ENCODE assay signal across 22 cellular contexts in the genomic region with DNA sequence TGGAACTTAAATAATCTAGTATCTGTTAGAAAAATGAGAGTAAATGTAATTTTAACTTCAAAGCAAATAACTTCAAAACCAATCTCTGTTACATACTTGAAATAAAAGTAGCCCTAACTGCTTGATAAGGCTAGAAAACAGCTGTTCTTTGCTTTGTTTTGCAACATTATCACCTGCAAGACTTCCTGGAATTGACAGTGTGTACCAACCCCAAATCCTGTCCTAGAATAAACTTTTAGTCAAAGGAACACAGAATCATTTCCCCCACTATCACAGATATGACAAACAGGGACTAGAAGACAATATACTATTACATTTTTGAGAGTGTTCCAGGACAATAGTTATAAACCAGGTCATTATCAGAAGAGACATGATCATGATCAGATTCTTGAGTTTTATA.
DNase-seq lines count a peak whose midpoint lies in the region; ATAC-seq and TF ChIP-seq lines count a peak whose summit lies in the region.
"Had no signal": no experiment of that assay in that cellular context is flagged by ENCODE, and none has a peak within 500 bp of the region (broad histone marks: within the 10 kb centered on the region; RNA-seq: fewer than 3 reads in every experiment).

No MANE protein-coding gene starts in this region.

- H3K27me3 ChIP-seq in right cardiac atrium (ENCODE audit: control insufficient read depth, insufficient read depth) (no peaks in the 10 kb centered on the region), gastrocnemius medialis (no peaks in the 10 kb centered on the region)
- H3K27me3 ChIP-seq: breast epithelium, tibial artery had no signal

- no peak for ATAC-seq in activated naive CD8-positive, alpha-beta T cell treated with anti-CD3 and anti-CD28 coated beads, Interleukin-2, amount 50 U/mL, for 24 hours
- ATAC-seq in right cardiac atrium (peak in 1 of 2 donors; percentile 74), gastrocnemius medialis (peak; percentile 66 to 74)

- peak overlapping the region; percentile 65 for H3K27ac Mint-ChIP-seq in activated naive CD8-positive, alpha-beta T cell
- H3K27ac Mint-ChIP-seq in activated naive CD8-positive, alpha-beta T cell treated with anti-CD3 and anti-CD28 coated beads, Interleukin-2, amount 50 U/mL, for 24 hours, result no peak overlapping the region
- H3K27ac Mint-ChIP-seq: activated CD4-positive, alpha-beta T cell treated with anti-CD3 and anti-CD28 coated beads, Interleukin-2, amount 10 ng/mL, durations not matched to agents 24 days and 14 days; activated naive CD8-positive, alpha-beta T cell treated with anti-CD3 and anti-CD28 coated beads, Interleukin-2, amount 10 ng/mL, durations not matched to agents 7 days and 5 days had no signal

- peak overlapping the region; percentile 48 for H3K27ac ChIP-seq in right cardiac atrium (ENCODE audit: low read length)
- peak overlapping the region in 3 of 4 donors; percentile 16 to 62 (median 48) for H3K27ac ChIP-seq in gastrocnemius medialis
- H3K27ac ChIP-seq: breast epithelium, tibial artery had no signal

- intact Hi-C loops in right cardiac atrium (cut with DNase I), result no loop called here
- intact Hi-C loops in gastrocnemius medialis (cut with DNase I; ENCODE audit: low total_unique reads), result no loop called here

- H3K4me3 ChIP-seq in right cardiac atrium (ENCODE audit: low read length), result no peak overlapping the region
- H3K4me3 ChIP-seq in gastrocnemius medialis, result no peak overlapping the region
- H3K4me3 ChIP-seq: breast epithelium, tibial artery had no signal

- peaks cover 55% of the 10 kb centered on the region for H3K4me1 Mint-ChIP-seq in activated naive CD8-positive, alpha-beta T cell (ENCODE audit: low read depth)
- H3K4me1 Mint-ChIP-seq in activated naive CD8-positive, alpha-beta T cell treated with anti-CD3 and anti-CD28 coated beads, Interleukin-2, amount 50 U/mL, for 24 hours, result peaks cover 37% of the 10 kb centered on the region

- in situ Hi-C loops in gastrocnemius medialis (cut with MboI; ENCODE audit: low sequenced_read_pairs in 4 of 4), result no loop called here

- no peak for DNase-seq in activated naive CD8-positive, alpha-beta T cell treated with anti-CD3 and anti-CD28 coated beads, Interleukin-2, amount 50 U/mL, for 24 hours
- DNase-seq in LHCN-M2 (ENCODE audit: low read depth), result peak; percentile 18
- no peak for DNase-seq in right cardiac atrium
- DNase-seq in gastrocnemius medialis, result no peak
- DNase-seq in ecto neural progenitor cell (ENCODE audit: low spot score), result no peak
- DNase-seq in NCI-H510A (lab: John Stamatoyannopoulos, UW), result no peak
- no peak for DNase-seq in NCI-H146 (lab: John Stamatoyannopoulos, UW)
- DNase-seq: activated CD4-positive, alpha-beta T cell treated with anti-CD3 and anti-CD28 coated beads, Interleukin-2, amount 10 ng/mL, durations not matched to agents 24 days and 14 days; activated naive CD8-positive, alpha-beta T cell treated with anti-CD3 and anti-CD28 coated beads, Interleukin-2, amount 10 ng/mL, durations not matched to agents 7 days and 5 days; foreskin fibroblast; hypothalamus; mesendoderm; NCI-H187; NCI-H2227 treated with DMSO at 0.1 percent for 48 hours; NCI-H82; SIG-M5; stimulated activated CD4-positive, alpha-beta T cell treated with anti-CD3 and anti-CD28 coated beads, Interleukin-1b, Interleukin-23, amount 100 ng/mL, for 48 hours; stimulated activated naive CD4-positive, alpha-beta T cell treated with Interleukin-2 at 50 U/mL for 16 hours; tibial artery had no signal

- no peak overlapping the region for H3K4me3 Mint-ChIP-seq in activated naive CD8-positive, alpha-beta T cell
- H3K4me3 Mint-ChIP-seq in activated naive CD8-positive, alpha-beta T cell treated with anti-CD3 and anti-CD28 coated beads, Interleukin-2, amount 50 U/mL, for 24 hours, result no peak overlapping the region
- H3K4me3 Mint-ChIP-seq: activated CD4-positive, alpha-beta T cell treated with anti-CD3 and anti-CD28 coated beads, Interleukin-2, amount 10 ng/mL, durations not matched to agents 24 days and 14 days; activated naive CD8-positive, alpha-beta T cell treated with anti-CD3 and anti-CD28 coated beads, Interleukin-2, amount 10 ng/mL, durations not matched to agents 7 days and 5 days; nephron had no signal

- no peaks in the 10 kb centered on the region for H3K9me3 ChIP-seq in right cardiac atrium (ENCODE audit: control insufficient read depth, low read length)
- H3K9me3 ChIP-seq in gastrocnemius medialis, result no peaks in the 10 kb centered on the region
- H3K9me3 ChIP-seq: breast epithelium, tibial artery had no signal

- no peak for TF ChIP-seq POLR2A in gastrocnemius medialis (IDR thresholded peaks at IDR 0.05)

- peaks cover 4% of the 10 kb centered on the region for H3K9me3 Mint-ChIP-seq in activated naive CD8-positive, alpha-beta T cell (ENCODE audit: low read depth)
- peaks cover 6% of the 10 kb centered on the region for H3K9me3 Mint-ChIP-seq in activated naive CD8-positive, alpha-beta T cell treated with anti-CD3 and anti-CD28 coated beads, Interleukin-2, amount 50 U/mL, for 24 hours
- H3K9me3 Mint-ChIP-seq: nephron had no signal

- no peak for TF ChIP-seq CTCF in gastrocnemius medialis (IDR thresholded peaks at IDR 0.05 in 4 of 5, conservative IDR thresholded peaks at IDR 0.05 in 1 of 5)

- peaks cover 45% of the 10 kb centered on the region for H3K36me3 Mint-ChIP-seq in activated naive CD8-positive, alpha-beta T cell
- peaks cover 72% of the 10 kb centered on the region for H3K36me3 Mint-ChIP-seq in activated naive CD8-positive, alpha-beta T cell treated with anti-CD3 and anti-CD28 coated beads, Interleukin-2, amount 50 U/mL, for 24 hours (ENCODE audit: low read depth)

- peaks cover 8% of the 10 kb centered on the region for H3K4me1 ChIP-seq in right cardiac atrium (ENCODE audit: control insufficient read depth, insufficient read depth, low read length)
- peaks cover 0 to 7% of the 10 kb centered on the region in 2 donors for H3K4me1 ChIP-seq in gastrocnemius medialis
- H3K4me1 ChIP-seq: breast epithelium had no signal

- no peaks in the 10 kb centered on the region for H3K27me3 Mint-ChIP-seq in activated naive CD8-positive, alpha-beta T cell
- H3K27me3 Mint-ChIP-seq in activated naive CD8-positive, alpha-beta T cell treated with anti-CD3 and anti-CD28 coated beads, Interleukin-2, amount 50 U/mL, for 24 hours, result no peaks in the 10 kb centered on the region
- H3K27me3 Mint-ChIP-seq: activated CD4-positive, alpha-beta T cell treated with anti-CD3 and anti-CD28 coated beads, Interleukin-2, amount 10 ng/mL, durations not matched to agents 24 days and 14 days; activated naive CD8-positive, alpha-beta T cell treated with anti-CD3 and anti-CD28 coated beads, Interleukin-2, amount 10 ng/mL, durations not matched to agents 7 days and 5 days had no signal

- no peaks in the 10 kb centered on the region for H3K36me3 ChIP-seq in gastrocnemius medialis
- H3K36me3 ChIP-seq: breast epithelium had no signal
